In the genomic region with DNA sequence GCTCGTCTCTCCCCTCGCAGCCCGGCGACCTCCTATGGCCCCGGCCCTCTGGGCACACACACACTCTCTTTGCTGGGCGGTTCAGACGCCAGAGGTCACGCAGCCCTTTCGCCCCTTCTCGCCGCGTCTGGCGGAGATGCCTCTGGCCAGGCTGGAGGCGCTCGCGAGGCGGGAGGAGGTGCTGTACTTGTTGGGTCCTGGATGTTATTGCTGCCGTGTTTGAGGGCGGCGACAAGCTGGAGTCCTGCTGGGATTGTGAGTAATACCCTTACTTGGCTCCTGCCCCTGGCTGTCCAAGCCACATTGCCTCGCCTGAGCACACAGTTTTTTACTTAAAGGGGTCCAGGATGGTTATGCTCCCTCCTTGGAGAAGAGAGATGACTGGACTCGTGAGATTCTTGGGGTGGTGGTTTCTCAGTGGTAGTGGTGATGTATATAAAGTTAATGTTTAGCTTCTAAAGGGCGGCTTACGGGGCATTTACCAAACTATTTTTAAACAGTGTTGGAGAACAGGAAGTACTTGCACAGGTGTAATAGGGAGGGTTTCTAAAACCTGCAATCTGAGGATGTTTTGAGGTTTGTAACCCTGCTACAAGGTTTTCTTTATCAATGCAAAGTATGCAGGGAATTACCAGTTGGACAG, we compare ENCODE assay signal across 8 cellular contexts. TPM values are rescaled to one million over a fixed set of nuclear protein-coding genes. Genes with fewer than 3 reads are reported as not detected.
DNase-seq lines count a peak whose midpoint lies in the region; ATAC-seq and TF ChIP-seq lines count a peak whose summit lies in the region.

No MANE protein-coding gene starts in this region.

- peak; percentile 61 for TF ChIP-seq CTCF in DOHH2 (IDR thresholded peaks at IDR 0.05; ENCODE audit: low read depth, low read length, poor library complexity, severe bottlenecking)
- peak in 2 of 4 experiments; percentile 18 to 59 for TF ChIP-seq CTCF in gastroesophageal sphincter (IDR thresholded peaks at IDR 0.05)
- TF ChIP-seq CTCF in suprapubic skin (IDR thresholded peaks at IDR 0.05): peak in 1 of 2 donors; percentile 11

- H2AFZ ChIP-seq in neuronal stem cell (ENCODE audit: low read length): peak overlapping the region; percentile 90

- H2AK5ac ChIP-seq in neuronal stem cell (ENCODE audit: low read depth, low read length): no peak overlapping the region

- H3K4ac ChIP-seq in neuronal stem cell (ENCODE audit: low read length): no peak overlapping the region

- H3F3A ChIP-seq in DOHH2 (ENCODE audit: control insufficient read depth, insufficient read depth): 0 out of 2 replicates have a peak, but pooled peaks cover 16% of the 10 kb centered on the region

- H3K9me2 ChIP-seq in DOHH2 (replicated peaks; ENCODE audit: control insufficient read depth, low read length): no peaks in the 10 kb centered on the region

- H4K20me1 ChIP-seq in DOHH2 (ENCODE audit: control insufficient read depth, insufficient read depth, low read depth, low read length): peaks cover 3% of the 10 kb centered on the region; the same call in 1 of the 2 replicates

- H2BK5ac ChIP-seq in neuronal stem cell (ENCODE audit: low read length): peak overlapping the region; percentile 53

- 0 to 14% methylated on average over 2 to 4 of the region's 24 CpGs for WGBS in gastroesophageal sphincter (ENCODE audit: low coverage in 1 of 2), 2 donors
- WGBS in neuronal stem cell (ENCODE audit: extremely low coverage in 2 of 2, insufficient read length in 2 of 2, insufficient replicate concordance in 1 of 2), 2 donors: no CpG with 5 or more reads among the region's 24 CpGs
- WGBS in suprapubic skin: 0% methylated on average over 10 of the region's 24 CpGs

- peaks cover 74% of the 10 kb centered on the region for H3K79me2 ChIP-seq in DOHH2 (ENCODE audit: control insufficient read depth, low read length)

- H2BK15ac ChIP-seq in neuronal stem cell (ENCODE audit: low read length): peak overlapping the region; percentile 81

- no peaks in the 10 kb centered on the region for H3K27me3 ChIP-seq in DOHH2 (ENCODE audit: control insufficient read depth, low read length)
- H3K27me3 ChIP-seq in gastroesophageal sphincter: no peaks in the 10 kb centered on the region
- no peaks in the 10 kb centered on the region for H3K27me3 ChIP-seq in neuronal stem cell (ENCODE audit: control insufficient read depth in 3 of 3, insufficient read depth in 3 of 3, low read depth in 1 of 3, low read length in 3 of 3)
- no peaks in the 10 kb centered on the region for H3K27me3 ChIP-seq in suprapubic skin

- TF ChIP-seq EP300 in gastroesophageal sphincter (IDR thresholded peaks at IDR 0.05) (no peak), suprapubic skin (IDR thresholded peaks at IDR 0.05) (no peak)

- no peak overlapping the region for H4K91ac ChIP-seq in neuronal stem cell (ENCODE audit: low read depth, low read length, poor library complexity)

- H2BK12ac ChIP-seq in neuronal stem cell (ENCODE audit: low read length): no peak overlapping the region

- H3K4me1 ChIP-seq in DOHH2 (ENCODE audit: control insufficient read depth, low read length) (peaks cover 65% of the 10 kb centered on the region), gastroesophageal sphincter (peaks cover 0 to 49% (median 11%) of the 10 kb centered on the region in 3 donors), neuronal stem cell (ENCODE audit: control insufficient read depth in 2 of 2, insufficient read depth in 1 of 2, low read depth in 1 of 2, low read length in 2 of 2) (peaks cover 0 to 9% of the 10 kb centered on the region in 2 donors), suprapubic skin (peaks cover 34% of the 10 kb centered on the region)

- H3K4me2 ChIP-seq in DOHH2 (ENCODE audit: low read length): peak overlapping the region; percentile 61
- peak overlapping the region; percentile 57 for H3K4me2 ChIP-seq in neuronal stem cell (ENCODE audit: insufficient read depth, low read length, poor library complexity, severe bottlenecking)

- no peak overlapping the region for H3K14ac ChIP-seq in neuronal stem cell (ENCODE audit: low read length)

- ATAC-seq in GM21737 (IDR thresholded peaks at IDR 0.05; ENCODE audit: unreplicated experiment) (peak; percentile 42), gastroesophageal sphincter (peak; percentile 82)

- TF ChIP-seq POLR2A in gastroesophageal sphincter (IDR thresholded peaks at IDR 0.05) (peak in 1 of 2 donors; percentile 41), suprapubic skin (IDR thresholded peaks at IDR 0.05) (peak in 1 of 2 donors; percentile 9)

- DNase-seq in Jurkat, Clone E6-1 (ENCODE audit: low read depth, low spot score): no peak
- DNase-seq in SHP77 (lab: John Stamatoyannopoulos, UW) (peak; percentile 53 to 58), neuronal stem cell (ENCODE audit: low spot score) (peak; percentile 84), suprapubic skin (ENCODE audit: low spot score in 2 of 2) (peak; percentile 92 to 94)
- DNase-seq in activated naive CD4-positive, alpha-beta T cell treated with Interleukin-2 at 50 U/mL for 16 hours: peak; percentile 62

- H3K4me3 ChIP-seq in DOHH2 (ENCODE audit: low read length) (peak overlapping the region; percentile 98), gastroesophageal sphincter (peak overlapping the region; percentile 80 to 88), neuronal stem cell (ENCODE audit: low read length in 2 of 2) (peak overlapping the region; percentile 54 to 84), suprapubic skin (peak overlapping the region; percentile 94)
- H3K4me3 ChIP-seq in Jurkat, Clone E6-1 (ENCODE audit: low read length): peak overlapping the region; percentile 64

- peak overlapping the region; percentile 89 for H3K9ac ChIP-seq in neuronal stem cell (ENCODE audit: low read depth, low read length, poor library complexity)

- peak overlapping the region; percentile 100 for H3K23ac ChIP-seq in neuronal stem cell (ENCODE audit: low read depth, low read length, poor library complexity)

- H3K27ac ChIP-seq in DOHH2 (ENCODE audit: low read depth, low read length) (peak overlapping the region; percentile 71), gastroesophageal sphincter (peak overlapping the region; percentile 93 to 99 (median 98)), neuronal stem cell (replicated peaks; ENCODE audit: low read length) (peak overlapping the region; percentile 91), suprapubic skin (peak overlapping the region; percentile 99)

- H3K36me3 ChIP-seq in DOHH2 (ENCODE audit: control insufficient read depth, low read length) (peaks cover 62% of the 10 kb centered on the region), gastroesophageal sphincter (peaks cover 0 to 15% of the 10 kb centered on the region in 2 donors), neuronal stem cell (replicated peaks in 1 of 2; ENCODE audit: control insufficient read depth in 2 of 2, insufficient read depth in 2 of 2, low read length in 2 of 2) (no peaks in the 10 kb centered on the region), suprapubic skin (peaks cover 5% of the 10 kb centered on the region)

- peak overlapping the region; percentile 65 for H4K8ac ChIP-seq in neuronal stem cell (ENCODE audit: low read depth, low read length)

- H3K79me1 ChIP-seq in neuronal stem cell (ENCODE audit: low read depth, low read length): no peaks in the 10 kb centered on the region

- H3K9me3 ChIP-seq in DOHH2 (ENCODE audit: control insufficient read depth, insufficient read depth, low read length): no peaks in the 10 kb centered on the region
- no peaks in the 10 kb centered on the region for H3K9me3 ChIP-seq in gastroesophageal sphincter
- H3K9me3 ChIP-seq in neuronal stem cell (replicated peaks in 1 of 2; ENCODE audit: control insufficient read depth in 2 of 2, insufficient read depth in 1 of 2, low read depth in 1 of 2, low read length in 2 of 2): no peaks in the 10 kb centered on the region
- no peaks in the 10 kb centered on the region for H3K9me3 ChIP-seq in suprapubic skin

- H2BK120ac ChIP-seq in neuronal stem cell (ENCODE audit: low read depth, low read length): peak overlapping the region; percentile 72

- H3K18ac ChIP-seq in neuronal stem cell (ENCODE audit: low read length): peak overlapping the region; percentile 97

RNA-seq across cellular contexts. Expression of gene USP53, which starts 0.6 kb away (rescaled TPM):
- 3.7 TPM for polyA plus RNA-seq in Jurkat, Clone E6-1 (2012; ENCODE audit: insufficient read depth, insufficient read length)
- total RNA-seq in gastroesophageal sphincter: 100 to 1,000 TPM in 3 of 4 donors, 10 to 100 TPM in 1; 79.0 to 186 (median 125) TPM
- 4.0 TPM for polyA plus RNA-seq in neuronal stem cell (2013, experiment 1 of 2)
- polyA plus RNA-seq in neuronal stem cell (2013, experiment 2 of 2): 4.7 TPM
- 10 to 100 TPM; 21.1 to 57.3 (median 37.8) TPM for total RNA-seq in suprapubic skin
